Comparison of ENCODE assay signal across 1 cellular context in genomic region chr6:44051516-44051915, GRCh38.
TF ChIP-seq lines count a peak whose summit lies in the region.

No MANE protein-coding gene starts in this region.

TF ChIP-seq in HepG2, 621 proteins besides CTCF, POLR2A, EP300 and RAD21:
- TF ChIP-seq ZNF513 (CRISPR knock-in tag; conservative IDR thresholded peaks at IDR 0.05) (no peak), FOSL2 (CRISPR knock-in tag; IDR thresholded peaks at IDR 0.05) (peak; percentile 25; the same call in 1 of the 2 replicates)
